In the genomic region with DNA sequence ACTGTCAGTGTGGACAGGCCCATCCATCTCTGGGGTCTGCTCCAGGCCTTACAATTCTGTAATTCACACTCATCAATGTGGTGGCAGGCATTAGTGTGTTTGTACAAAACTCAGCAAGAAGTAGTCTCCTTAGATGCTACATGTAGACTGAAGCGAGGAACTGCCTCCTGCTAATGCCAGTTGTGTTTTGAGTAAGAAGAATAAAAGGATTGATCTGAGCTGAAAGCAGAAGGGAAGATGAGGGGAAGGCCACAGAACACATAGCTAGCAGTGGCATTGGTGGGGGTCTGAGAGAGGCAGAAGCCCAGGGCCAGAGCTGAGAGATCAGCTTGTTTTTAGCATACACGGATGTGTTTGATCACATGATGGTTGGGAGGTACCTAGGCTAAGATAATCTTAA, we compare ENCODE assay signal across 1 cellular context.
TF ChIP-seq lines count a peak whose summit lies in the region.

No MANE protein-coding gene starts in this region.

TF ChIP-seq in GM12878, 131 proteins besides CTCF, POLR2A, EP300 and RAD21 (continued from another document):
- TF ChIP-seq, protein P1, sequence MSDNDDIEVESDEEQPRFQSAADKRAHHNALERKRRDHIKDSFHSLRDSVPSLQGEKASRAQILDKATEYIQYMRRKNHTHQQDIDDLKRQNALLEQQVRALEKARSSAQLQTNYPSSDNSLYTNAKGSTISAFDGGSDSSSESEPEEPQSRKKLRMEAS (IDR thresholded peaks at IDR 0.05; ENCODE audit: low read depth, low read length): no peak
- TF ChIP-seq ZNF384 (IDR thresholded peaks at IDR 0.05; ENCODE audit: borderline replicate concordance, low read depth, low read length) (no peak), ZNF274 (IDR thresholded peaks at IDR 0.05; ENCODE audit: insufficient read depth, insufficient read length) (no peak)
